In the genomic region with DNA sequence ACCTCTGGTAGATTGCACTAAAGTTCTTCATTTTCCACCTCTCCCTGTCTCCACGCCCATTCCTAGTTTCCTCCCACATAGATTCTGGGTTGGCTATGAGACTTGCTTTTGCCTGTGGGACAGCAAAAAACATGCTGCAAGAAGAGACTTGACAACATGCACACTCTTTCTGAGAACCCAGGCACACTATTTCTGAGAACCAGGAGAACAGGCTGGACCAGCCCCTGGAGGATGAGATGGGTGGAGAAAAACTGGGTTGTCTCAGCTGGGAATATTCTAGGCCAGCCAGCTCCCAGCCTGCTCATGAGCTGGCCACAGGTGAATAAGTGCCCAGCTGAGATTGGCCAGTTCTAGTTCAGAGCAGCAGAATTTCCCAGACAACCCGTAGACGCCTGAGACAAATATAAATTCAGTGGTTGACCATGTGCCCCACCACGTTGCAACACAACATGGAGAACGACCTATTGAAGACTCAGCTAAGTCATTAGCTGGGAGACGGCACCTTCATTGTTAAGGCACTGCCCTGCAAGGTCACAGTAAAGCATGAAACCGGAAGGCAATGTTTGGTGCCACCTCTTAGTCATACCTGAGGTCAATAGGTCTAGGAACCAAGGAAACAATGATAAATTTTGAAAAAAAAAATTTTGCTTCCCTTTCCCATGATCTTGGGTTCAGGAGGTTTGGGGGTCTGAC, we compare ENCODE assay signal across 20 cellular contexts.
DNase-seq lines count a peak whose midpoint lies in the region; ATAC-seq, FAIRE-seq and TF ChIP-seq lines count a peak whose summit lies in the region.
"Had no signal": no experiment of that assay in that cellular context is flagged by ENCODE, and none has a peak within 500 bp of the region (broad histone marks: within the 10 kb centered on the region; RNA-seq: fewer than 3 reads in every experiment).

No MANE protein-coding gene starts in this region.

- H4K20me1 ChIP-seq in endothelial cell of umbilical vein (replicated peaks; ENCODE audit: control insufficient read depth, extremely low read depth, insufficient read depth, low read length), result no peaks in the 10 kb centered on the region

- dilution Hi-C loops in endothelial cell of umbilical vein (cut with MboI; ENCODE audit: extremely low pct_ligation_motif_present, low sequenced_read_pairs), result no loop called here

- TF ChIP-seq POLR2A in NB4 (IDR thresholded peaks at IDR 0.05; ENCODE audit: extremely low read depth, insufficient read length) (no peak), endothelial cell of umbilical vein (IDR thresholded peaks at IDR 0.05; ENCODE audit: low read depth, low read length) (no peak), Peyer's patch (IDR thresholded peaks at IDR 0.05) (no peak)

- intact Hi-C loops in endothelial cell of umbilical vein (cut with micrococcal nuclease) (no loop called here), pancreas (cut with DNase I) (no loop called here), kidney (cut with DNase I) (no loop called here)

- H3K9me1 ChIP-seq in endothelial cell of umbilical vein (replicated peaks; ENCODE audit: control insufficient read depth, extremely low read depth, insufficient read depth, low read length), result no peaks in the 10 kb centered on the region

- H3K9me3 ChIP-seq in endothelial cell of umbilical vein (replicated peaks; ENCODE audit: control insufficient read depth, insufficient read depth, low read length) (no peaks in the 10 kb centered on the region), pancreas (peaks cover 0 to 4% (median 0%) of the 10 kb centered on the region in 4 donors), kidney (ENCODE audit: control insufficient read depth in 1 of 2, low read length in 2 of 2) (no peaks in the 10 kb centered on the region), Peyer's patch (no peaks in the 10 kb centered on the region)
- H3K9me3 ChIP-seq: uterus had no signal

- H3K36me3 ChIP-seq in endothelial cell of umbilical vein (ENCODE audit: control insufficient read depth in 2 of 2, extremely low read depth in 1 of 2, insufficient read depth in 2 of 2, low read length in 2 of 2) (no peaks in the 10 kb centered on the region), pancreas (no peaks in the 10 kb centered on the region), kidney (ENCODE audit: control insufficient read depth in 1 of 2, insufficient read depth in 2 of 2, low read length in 2 of 2) (no peaks in the 10 kb centered on the region), Peyer's patch (no peaks in the 10 kb centered on the region)
- H3K36me3 ChIP-seq: uterus had no signal

- CTCF ChIA-PET in endothelial cell of umbilical vein (lab: Charles Lee), result interaction anchor here (1.3 kb wide), 1 partner anchor 14 kb away, joined by 3 read pairs; no protein-coding TSS in a partner anchor

- POLR2A ChIA-PET in endothelial cell of umbilical vein (lab: Charles Lee), result no interaction called here

- H3K9ac ChIP-seq in endothelial cell of umbilical vein (replicated peaks; ENCODE audit: extremely low read depth, insufficient read depth, low read length), result no peak overlapping the region
- no peak overlapping the region for H3K9ac ChIP-seq in kidney (ENCODE audit: low read length in 2 of 2)

- no TSS peak for BruUV-seq in endothelial cell of umbilical vein (replicated peaks; lab: Mats Ljungman, UMichigan)

- no peak overlapping the region for H2AFZ ChIP-seq in endothelial cell of umbilical vein (ENCODE audit: low read depth, low read length)

- H3K27me3 ChIP-seq in endothelial cell of umbilical vein (ENCODE audit: control insufficient read depth in 2 of 2, insufficient read depth in 2 of 2, low read length in 2 of 2) (no peaks in the 10 kb centered on the region), pancreas (peaks cover 0 to 4% (median 0%) of the 10 kb centered on the region in 4 donors), Peyer's patch (no peaks in the 10 kb centered on the region)
- H3K27me3 ChIP-seq: uterus had no signal

- H3K4me3 ChIP-seq in NB4 (ENCODE audit: low read depth, low read length), result no peak overlapping the region
- no peak overlapping the region for H3K4me3 ChIP-seq in endothelial cell of umbilical vein (replicated peaks in 1 of 3; ENCODE audit: insufficient read depth in 1 of 3, low read depth in 1 of 3, low read length in 3 of 3)
- no peak overlapping the region for H3K4me3 ChIP-seq in pancreas
- no peak overlapping the region for H3K4me3 ChIP-seq in kidney (ENCODE audit: low read length in 2 of 2)
- no peak overlapping the region for H3K4me3 ChIP-seq in Peyer's patch
- H3K4me3 ChIP-seq: uterus had no signal

- TF ChIP-seq CTCF in NB4 (IDR thresholded peaks at IDR 0.05; ENCODE audit: low read depth, low read length), result no peak
- TF ChIP-seq CTCF in endothelial cell of umbilical vein (IDR thresholded peaks at IDR 0.05; ENCODE audit: extremely low read depth in 1 of 2, insufficient read depth in 1 of 2, low read depth in 1 of 2, low read length in 2 of 2), result no peak
- TF ChIP-seq CTCF in pancreas (IDR thresholded peaks at IDR 0.05), result no peak
- TF ChIP-seq CTCF in kidney (IDR thresholded peaks at IDR 0.05; ENCODE audit: borderline replicate concordance, extremely low read depth, insufficient read depth), result no peak
- no peak for TF ChIP-seq CTCF in Peyer's patch (IDR thresholded peaks at IDR 0.05)

- peaks cover 7% of the 10 kb centered on the region for H3K4me1 ChIP-seq in endothelial cell of umbilical vein (ENCODE audit: control insufficient read depth, extremely low read depth, insufficient read depth, low read length)
- no peaks in the 10 kb centered on the region for H3K4me1 ChIP-seq in pancreas
- H3K4me1 ChIP-seq in kidney (ENCODE audit: control insufficient read depth in 1 of 2, insufficient read depth in 1 of 2, low read depth in 1 of 2, low read length in 2 of 2), result no peaks in the 10 kb centered on the region
- H3K4me1 ChIP-seq in Peyer's patch, result no peaks in the 10 kb centered on the region
- H3K4me1 ChIP-seq: uterus had no signal

- H3K27ac ChIP-seq in endothelial cell of umbilical vein (ENCODE audit: insufficient read depth, low read depth, low read length) (no peak overlapping the region), pancreas (no peak overlapping the region), kidney (ENCODE audit: low read depth in 2 of 2, low read length in 2 of 2) (no peak overlapping the region), Peyer's patch (no peak overlapping the region)
- H3K27ac ChIP-seq: uterus had no signal

- FAIRE-seq in endothelial cell of umbilical vein (lab: Jason Lieb, UNC) (peak; percentile 12), pancreas (lab: Jason Lieb, UNC) (no peak), kidney (lab: Jason Lieb, UNC) (no peak)

- H3K4me2 ChIP-seq in endothelial cell of umbilical vein (ENCODE audit: insufficient read depth, low read length), result no peak overlapping the region

- DNase-seq in DMS53 treated with DMSO at 0.1 percent for 48 hours (lab: John Stamatoyannopoulos, UW; ENCODE audit: unreplicated experiment) (peak; percentile 9), NB4 (ENCODE audit: low read depth) (peak; percentile 1), endothelial cell of umbilical vein (ENCODE audit: low read depth, low spot score) (peak; percentile 25), pancreas (peak in 1 of 6 donors; percentile 17), amniotic stem cell (lab: John Stamatoyannopoulos, UW) (no peak), GOT3 (lab: John Stamatoyannopoulos, UW) (no peak), kidney (no peak), Peyer's patch (no peak)
- DNase-seq: activated CD4-positive, alpha-beta T cell treated with anti-CD3 and anti-CD28 coated beads, Interleukin-2, amount 50 U/mL, for 48 hours; activated T-cell treated with anti-CD3 and anti-CD28 coated beads, Interleukin-2, amount 50 U/mL, for 4 hours; CD4-positive, alpha-beta T cell; DMS79 treated with DMSO at 0.1 percent for 48 hours; effector CD4-positive, alpha-beta T cell; hypothalamus; left cardiac atrium; NCI-H187 treated with DMSO at 0.1 percent for 48 hours; NCI-H446; SHP77; stimulated activated naive CD4-positive, alpha-beta T cell treated with Interleukin-2 at 50 U/mL for 16 hours; uterus had no signal

- no peaks in the 10 kb centered on the region for H3K79me2 ChIP-seq in endothelial cell of umbilical vein (ENCODE audit: control insufficient read depth, insufficient read depth, low read length)

- WGBS in pancreas, 2 donors, result 70 to 75% methylated on average over 7 of the region's 7 CpGs

- peak; percentile 35 to 54 (median 44) for ATAC-seq in pancreas
- ATAC-seq: activated T-cell treated with anti-CD3 and anti-CD28 coated beads, Interleukin-2, amount 50 U/mL, for 4 hours; left cardiac atrium had no signal

TF ChIP-seq in endothelial cell of umbilical vein, 7 proteins besides CTCF, POLR2A, EP300 and RAD21:
- TF ChIP-seq POLR2AphosphoS5 (IDR thresholded peaks at IDR 0.05; ENCODE audit: insufficient read depth, low read depth, low read length) (no peak), MYC (IDR thresholded peaks at IDR 0.05; ENCODE audit: low read depth, low read length) (no peak), GATA2 (IDR thresholded peaks at IDR 0.05; ENCODE audit: insufficient read depth, insufficient read length, low read depth, low read length) (no peak), FOS (IDR thresholded peaks at IDR 0.05; ENCODE audit: borderline replicate concordance, insufficient read depth, low read length) (no peak), JUN (IDR thresholded peaks at IDR 0.05; ENCODE audit: borderline replicate concordance, insufficient read depth, insufficient read length, low read depth) (no peak), EZH2 (IDR thresholded peaks at IDR 0.05; ENCODE audit: borderline replicate concordance, low read depth, low read length, severe bottlenecking) (no peak)
- TF ChIP-seq, protein P1, sequence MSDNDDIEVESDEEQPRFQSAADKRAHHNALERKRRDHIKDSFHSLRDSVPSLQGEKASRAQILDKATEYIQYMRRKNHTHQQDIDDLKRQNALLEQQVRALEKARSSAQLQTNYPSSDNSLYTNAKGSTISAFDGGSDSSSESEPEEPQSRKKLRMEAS (IDR thresholded peaks at IDR 0.05; ENCODE audit: insufficient read depth, insufficient read length), result no peak

Comparison
In these comparisons a context has a peak if more than half of its experiments do, and no peak if none do; other contexts are left out.
1. DNase-seq: peak in DMS53 treated with DMSO at 0.1 percent for 48 hours (single experiment), NB4 (single experiment) and endothelial cell of umbilical vein (single experiment); none in amniotic stem cell (single experiment), GOT3 (single experiment), kidney (single experiment) and Peyer's patch (0 of 3).